Comparison of ENCODE assay signal across 17 cellular contexts in the genomic region with DNA sequence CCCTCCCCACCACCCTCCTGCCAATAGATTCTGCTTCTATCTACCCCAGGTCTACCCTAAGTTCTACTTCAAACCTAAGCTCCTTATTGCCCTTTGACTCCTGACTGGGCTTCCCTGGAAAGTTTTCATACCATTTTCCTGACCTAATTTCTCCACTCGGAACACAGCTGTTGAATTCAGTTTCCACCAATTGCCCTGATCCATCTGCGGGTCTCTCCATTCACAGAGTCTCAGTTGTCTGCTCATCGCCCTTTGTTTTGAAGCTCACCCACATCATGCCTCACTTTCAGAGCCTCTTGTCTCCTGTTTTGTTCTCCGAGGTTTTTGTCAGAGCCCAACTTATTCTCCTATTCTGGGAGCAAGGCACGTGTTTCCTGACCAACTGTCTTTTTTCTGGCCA. TPM values are rescaled to one million over a fixed set of nuclear protein-coding genes. Genes with fewer than 3 reads are reported as not detected.
A peak's percentile ranks its signal among the peaks of the same experiment; 100 is the strongest.
DNase-seq lines count a peak whose midpoint lies in the region; ATAC-seq, FAIRE-seq and TF ChIP-seq lines count a peak whose summit lies in the region.
"Had no signal": no experiment of that assay in that cellular context is flagged by ENCODE, and none has a peak within 500 bp of the region (broad histone marks: within the 10 kb centered on the region; RNA-seq: fewer than 3 reads in every experiment).

No MANE protein-coding gene starts in this region.

- in situ Hi-C loops in mammary epithelial cell (cut with MboI; ENCODE audit: low sequenced_read_pairs in 2 of 2): no loop called here

- H3K4me2 ChIP-seq in mammary epithelial cell (ENCODE audit: insufficient read depth, low read depth, low read length) (no peak overlapping the region), H1 (ENCODE audit: insufficient read depth in 1 of 2, low read depth in 2 of 2, low read length in 2 of 2) (no peak overlapping the region), neural progenitor cell (no peak overlapping the region)
- H3K4me2 ChIP-seq: BLaER1 had no signal

- WGBS in mammary epithelial cell (ENCODE audit: low coverage, missing lambda C conversion rate): 98% methylated on average over 5 of the region's 5 CpGs
- WGBS in H1 (ENCODE audit: extremely low coverage in 1 of 2, insufficient coverage in 1 of 2, insufficient read length in 1 of 2, insufficient replicate concordance in 2 of 2, low coverage in 1 of 2, low lambda C conversion rate in 2 of 2, missing lambda C conversion rate in 1 of 2), 2 experiments: 87% methylated on average over 5 of the region's 5 CpGs; no CpG with 5 or more reads in 1 of the 2 experiments

- no peak overlapping the region for H3K18ac ChIP-seq in H1 (ENCODE audit: extremely low read depth, low read length)

- intact Hi-C loops in mammary epithelial cell (cut with micrococcal nuclease): no loop called here
- intact Hi-C loops in MCF 10A (cut with micrococcal nuclease): no loop called here

- CTCF ChIA-PET in mammary epithelial cell (lab: Charles Lee; ENCODE audit: low non-redundant PET) (no interaction called here), MCF 10A (lab: Yijun Ruan, JAX) (interaction anchor here (0.7 kb wide), 1 partner anchor 131 kb away, joined by 5 read pairs; no protein-coding TSS in a partner anchor), H1 (lab: Charles Lee; ENCODE audit: partially characterized antibody) (interaction anchor here (0.7 to 1.3 kb wide), 4 partner anchors 20 to 1363 kb away, joined by 3 to 4 read pairs (median 3); no protein-coding TSS in a partner anchor)

- H4K5ac ChIP-seq in H1 (ENCODE audit: insufficient read length, low read depth, low read length): no peak overlapping the region

- H3K36me3 ChIP-seq in mammary epithelial cell (ENCODE audit: insufficient read depth, low read length): no peaks in the 10 kb centered on the region
- H3K36me3 ChIP-seq in H1 (ENCODE audit: control insufficient read depth in 2 of 4, insufficient read depth in 4 of 4, low read length in 3 of 4): no peaks in the 10 kb centered on the region
- no peaks in the 10 kb centered on the region for H3K36me3 ChIP-seq in neural progenitor cell
- H3K36me3 ChIP-seq: BLaER1 had no signal

- no peak for TF ChIP-seq EP300 in H1 (IDR thresholded peaks at IDR 0.05; ENCODE audit: borderline replicate concordance in 1 of 2, low read depth in 2 of 2, low read length in 2 of 2)

- no TSS peak for BruUV-seq in mammary epithelial cell (replicated peaks; lab: Mats Ljungman, UMichigan)
- no TSS peak for BruUV-seq in MCF 10A (replicated peaks; lab: Mats Ljungman, UMichigan)

- no peaks in the 10 kb centered on the region for H3K79me1 ChIP-seq in H1 (ENCODE audit: low read depth, low read length)

- ATAC-seq in HG02642 (IDR thresholded peaks at IDR 0.05; ENCODE audit: poor library complexity, unreplicated experiment) (no peak), GM18517 (IDR thresholded peaks at IDR 0.05; ENCODE audit: unreplicated experiment) (no peak)
- ATAC-seq: HCT116 had no signal

- H3K79me2 ChIP-seq in mammary epithelial cell (ENCODE audit: insufficient read depth, low read length): no peaks in the 10 kb centered on the region
- no peaks in the 10 kb centered on the region for H3K79me2 ChIP-seq in H1 (ENCODE audit: control insufficient read depth in 1 of 2, insufficient read depth in 2 of 2, low read length in 2 of 2)
- H3K79me2 ChIP-seq in neural progenitor cell (ENCODE audit: low read depth): no peaks in the 10 kb centered on the region

- H3K36me3 Mint-ChIP-seq in MCF 10A (ENCODE audit: insufficient read depth, unreplicated experiment): no peaks in the 10 kb centered on the region
- no peaks in the 10 kb centered on the region for H3K36me3 Mint-ChIP-seq in neural progenitor cell
- H3K36me3 Mint-ChIP-seq: CD8-positive, alpha-beta memory T cell had no signal

- no peaks in the 10 kb centered on the region for H3K4me1 ChIP-seq in mammary epithelial cell (ENCODE audit: insufficient read depth, low read length)
- no peaks in the 10 kb centered on the region for H3K4me1 ChIP-seq in H1 (replicated peaks in 1 of 4; ENCODE audit: control insufficient read depth in 3 of 4, insufficient read depth in 4 of 4, low read length in 3 of 4)
- H3K4me1 ChIP-seq in neural progenitor cell: no peaks in the 10 kb centered on the region
- H3K4me1 ChIP-seq: Caco-2 had no signal

- H4K91ac ChIP-seq in H1 (replicated peaks; ENCODE audit: insufficient read length, low read length): no peak overlapping the region

- H3K9ac ChIP-seq in mammary epithelial cell (ENCODE audit: insufficient read depth, low read length) (no peak overlapping the region), H1 (replicated peaks in 1 of 4; ENCODE audit: extremely low read depth in 1 of 4, low read depth in 3 of 4, low read length in 3 of 4) (no peak overlapping the region), neural progenitor cell (no peak overlapping the region)
- H3K9ac ChIP-seq: BLaER1 had no signal

- H3K27ac ChIP-seq in mammary epithelial cell (ENCODE audit: insufficient read depth, low read depth, low read length) (no peak overlapping the region), H1 (ENCODE audit: low read depth, low read length) (no peak overlapping the region), neural progenitor cell (no peak overlapping the region)
- H3K27ac ChIP-seq: BLaER1 had no signal

- H3K9me3 ChIP-seq in mammary epithelial cell (replicated peaks; ENCODE audit: insufficient read depth, low read length): no peaks in the 10 kb centered on the region
- H3K9me3 ChIP-seq in H1 (ENCODE audit: insufficient read depth in 2 of 2, low read depth in 1 of 2, low read length in 1 of 2): no peaks in the 10 kb centered on the region
- H3K9me3 ChIP-seq in neural progenitor cell (ENCODE audit: low read depth): no peaks in the 10 kb centered on the region
- H3K9me3 ChIP-seq: BLaER1, Caco-2 had no signal

- no peak for TF ChIP-seq POLR2A in H1 (IDR thresholded peaks at IDR 0.05; ENCODE audit: control extremely low read depth in 1 of 2, low read depth in 2 of 2, low read length in 2 of 2)

- H3K4me1 Mint-ChIP-seq in MCF 10A (ENCODE audit: insufficient read depth, unreplicated experiment) (peaks cover 5% of the 10 kb centered on the region), neural progenitor cell (no peaks in the 10 kb centered on the region)
- H3K4me1 Mint-ChIP-seq: CD8-positive, alpha-beta memory T cell had no signal

- POLR2A ChIA-PET in MCF 10A (lab: Yijun Ruan, JAX): interaction anchor here (1.5 kb wide), 1 partner anchor 14 kb away, joined by 6 read pairs; no protein-coding TSS in a partner anchor
- POLR2A ChIA-PET in H1 (lab: Charles Lee; ENCODE audit: partially characterized antibody): no interaction called here

- H4K20me1 ChIP-seq in mammary epithelial cell (ENCODE audit: insufficient read depth, low read length): no peaks in the 10 kb centered on the region
- H4K20me1 ChIP-seq in H1 (replicated peaks in 1 of 2; ENCODE audit: control insufficient read depth in 1 of 2, insufficient read depth in 2 of 2, low read length in 2 of 2): no peaks in the 10 kb centered on the region
- no peaks in the 10 kb centered on the region for H4K20me1 ChIP-seq in neural progenitor cell (ENCODE audit: low read depth)
- H4K20me1 ChIP-seq: BLaER1 had no signal

- H3K27me3 Mint-ChIP-seq in MCF 10A (ENCODE audit: insufficient read depth, unreplicated experiment) (no peaks in the 10 kb centered on the region), neural progenitor cell (ENCODE audit: insufficient read depth, low read depth) (no peaks in the 10 kb centered on the region)

- no peak overlapping the region for H2BK120ac ChIP-seq in H1 (replicated peaks; ENCODE audit: low read depth, low read length)

- no peak overlapping the region for H3K27ac Mint-ChIP-seq in MCF 10A (ENCODE audit: low read depth, unreplicated experiment)
- no peak overlapping the region for H3K27ac Mint-ChIP-seq in neural progenitor cell

- H3K14ac ChIP-seq in H1 (ENCODE audit: insufficient read length): no peak overlapping the region

- no peak overlapping the region for H2AK5ac ChIP-seq in H1 (ENCODE audit: low read depth, low read length)

- no peaks in the 10 kb centered on the region for H3K23me2 ChIP-seq in H1 (ENCODE audit: low read depth, low read length)

- DNase-seq in mammary epithelial cell (no peak), MCF 10A (ENCODE audit: unreplicated experiment) (no peak), H1 (ENCODE audit: low read depth in 1 of 2, low spot score in 2 of 2) (no peak), neural progenitor cell (ENCODE audit: low spot score) (peak; percentile 3), germinal center (ENCODE audit: low spot score) (no peak)
- DNase-seq: 8988T; AML-193; Caco-2; CD8-positive, alpha-beta memory T cell; DND-41; GDM1 had no signal

- H2BK12ac ChIP-seq in H1 (ENCODE audit: low read depth, low read length): no peak overlapping the region

- TF ChIP-seq RAD21 in H1 (IDR thresholded peaks at IDR 0.05 in 1 of 2, conservative IDR thresholded peaks at IDR 0.05 in 1 of 2; ENCODE audit: low read depth in 2 of 2, low read length in 2 of 2): no peak

- H3K4me3 ChIP-seq in mammary epithelial cell (replicated peaks in 1 of 3; ENCODE audit: insufficient read depth in 1 of 3, low read depth in 2 of 3, low read length in 3 of 3) (no peak overlapping the region), H1 (ENCODE audit: extremely low read depth in 1 of 4, insufficient read depth in 2 of 4, low read depth in 3 of 4, low read length in 4 of 4) (no peak overlapping the region), neural progenitor cell (no peak overlapping the region)
- H3K4me3 ChIP-seq: BLaER1 had no signal

- H3K9me3 Mint-ChIP-seq in MCF 10A (ENCODE audit: unreplicated experiment) (no peaks in the 10 kb centered on the region), neural progenitor cell (no peaks in the 10 kb centered on the region)
- H3K9me3 Mint-ChIP-seq: CD8-positive, alpha-beta memory T cell had no signal

- dilution Hi-C loops in mammary epithelial cell (cut with HindIII; ENCODE audit: low sequenced_read_pairs): no loop called here

- TF ChIP-seq CTCF in mammary epithelial cell (conservative IDR thresholded peaks at IDR 0.05 in 1 of 2, IDR thresholded peaks at IDR 0.05 in 1 of 2; ENCODE audit: extremely low read depth in 1 of 2, insufficient read depth in 1 of 2, low read depth in 1 of 2, low read length in 2 of 2): no peak
- no peak for TF ChIP-seq CTCF in MCF 10A (IDR thresholded peaks at IDR 0.05; ENCODE audit: unreplicated experiment)
- no peak for TF ChIP-seq CTCF in H1 (IDR thresholded peaks at IDR 0.05; ENCODE audit: control extremely low read depth in 1 of 3, insufficient read depth in 1 of 3, low read depth in 1 of 3, low read length in 3 of 3)
- no peak for TF ChIP-seq CTCF in neural progenitor cell (IDR thresholded peaks at IDR 0.05)

- H2AFZ ChIP-seq in mammary epithelial cell (ENCODE audit: low read depth, low read length): peak overlapping the region; percentile 11
- peak overlapping the region; percentile 50; the same call in 1 of the 2 replicates for H2AFZ ChIP-seq in H1 (ENCODE audit: low read length)
- no peak overlapping the region for H2AFZ ChIP-seq in neural progenitor cell (replicated peaks)

- no peak for FAIRE-seq in H1 (lab: Jason Lieb, UNC)
- FAIRE-seq: GM12892, H54 had no signal

- H2BK15ac ChIP-seq in H1 (ENCODE audit: low read length): no peak overlapping the region

- H4K8ac ChIP-seq in H1 (ENCODE audit: extremely low read depth, insufficient read depth, low read length): no peak overlapping the region

- no peak overlapping the region for H3K56ac ChIP-seq in H1 (replicated peaks; ENCODE audit: insufficient read length, low read depth, low read length)

- H3K27me3 ChIP-seq in mammary epithelial cell (ENCODE audit: insufficient read depth, low read length) (no peaks in the 10 kb centered on the region), H1 (replicated peaks in 1 of 4; ENCODE audit: control insufficient read depth in 3 of 4, extremely low read depth in 1 of 4, insufficient read depth in 3 of 4, low read length in 3 of 4) (no peaks in the 10 kb centered on the region), neural progenitor cell (no peaks in the 10 kb centered on the region)
- H3K27me3 ChIP-seq: BLaER1 had no signal

- no peak overlapping the region for H3K4me3 Mint-ChIP-seq in MCF 10A (ENCODE audit: unreplicated experiment)
- H3K4me3 Mint-ChIP-seq in neural progenitor cell: no peak overlapping the region
- H3K4me3 Mint-ChIP-seq: CD8-positive, alpha-beta memory T cell had no signal

- no peak overlapping the region for H2BK20ac ChIP-seq in H1 (ENCODE audit: low read length)

- no peak overlapping the region for H3K23ac ChIP-seq in H1 (ENCODE audit: insufficient read length)

- H3F3A ChIP-seq in neural progenitor cell (ENCODE audit: low read depth): no peaks in the 10 kb centered on the region

- no peak overlapping the region for H2BK5ac ChIP-seq in H1 (ENCODE audit: low read depth, low read length)

- no peak overlapping the region for H3K4ac ChIP-seq in H1 (replicated peaks; ENCODE audit: insufficient read length, low read depth, low read length)

RNA-seq across cellular contexts. Expression of a gene that starts 56.8 kb away (rescaled TPM):
- 1 to 10 TPM in 1 of 2 donors, under 1 TPM in 1; 0.67 to 2.0 TPM for total RNA-seq in mammary epithelial cell
- 0.24 TPM for polyA plus RNA-seq in mammary epithelial cell
- not detected for polyA minus RNA-seq in mammary epithelial cell
- total RNA-seq in MCF 10A (2022): 2.9 and 3.1 TPM in 2 replicates
- total RNA-seq in H1 (2021; fragmentation: NEBNext Ultra II Directional; extraction: Animal tissue kit (Norgen Biotek cat#: 25700)): 0.32 TPM in 1 of 2 replicates, not detected in the other
- 0.08 TPM in 1 of 2 replicates, not detected in the other for polyA plus RNA-seq in H1 (2011; rRNA removed)
- polyA plus RNA-seq in H1 (2011; cell fraction: cytosol; rRNA removed): 0.06 TPM
- polyA plus RNA-seq in H1 (2011; cell fraction: nucleus; rRNA removed): 0.03 TPM
- 0.15 to 0.28 TPM in 2 of 4 replicates, not detected in the others for polyA plus RNA-seq in H1 (2012, experiment 1 of 2)
- 0.07 TPM for polyA plus RNA-seq in H1 (2012, experiment 2 of 2)
- 0.16 TPM for polyA plus RNA-seq in H1 (2013, experiment 1 of 2)
- polyA plus RNA-seq in H1 (2013, experiment 2 of 2): 0.13 TPM
- not detected in 2 replicates for polyA minus RNA-seq in H1 (2011; rRNA and poly(A)+ RNA removed)
- polyA minus RNA-seq in H1 (2011; cell fraction: cytosol; rRNA and poly(A)+ RNA removed): not detected
- polyA minus RNA-seq in H1 (2011; cell fraction: nucleus; rRNA and poly(A)+ RNA removed): not detected
- not detected in 2 replicates for total RNA-seq in neural progenitor cell (ENCODE audit: low replicate concordance)
- total RNA-seq: Caco-2; CD8-positive, alpha-beta memory T cell had no signal
- polyA plus RNA-seq: CD8-positive, alpha-beta memory T cell had no signal
